Comparison of ENCODE assay signal across 8 cellular contexts in the genomic region with DNA sequence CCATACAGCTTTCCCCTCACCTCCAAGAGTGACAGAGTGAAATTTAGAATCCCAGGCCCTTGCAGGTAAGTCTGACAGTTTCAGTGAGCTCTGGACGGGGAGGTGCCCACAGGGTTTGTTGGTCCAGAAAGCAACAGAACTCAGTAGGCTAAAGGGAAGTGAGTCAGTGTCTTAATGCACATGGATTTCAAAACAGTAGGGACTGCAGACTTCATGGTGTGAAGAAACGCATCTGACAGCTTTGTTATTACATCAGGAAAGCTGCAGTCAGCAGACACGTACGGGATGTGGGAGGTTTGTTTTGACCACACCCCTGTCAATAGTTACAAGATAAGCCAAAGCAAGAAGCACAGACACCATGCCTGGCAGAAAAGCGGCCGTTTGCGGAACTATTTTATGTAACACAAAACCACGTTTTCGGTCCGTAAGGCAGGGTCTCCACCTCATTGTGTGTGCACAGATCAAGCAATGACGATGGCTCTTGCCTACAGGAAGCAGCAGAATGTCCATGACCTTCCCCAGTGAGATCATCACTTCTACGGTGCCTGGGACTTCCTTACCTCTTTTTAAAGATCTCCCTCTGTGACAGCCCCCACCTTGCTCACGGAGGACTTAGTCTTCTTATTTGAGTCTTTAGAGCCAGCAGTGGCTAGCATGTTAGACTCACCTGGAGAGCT. TPM values are rescaled to one million over a fixed set of nuclear protein-coding genes. Genes with fewer than 3 reads are reported as not detected.
DNase-seq lines count a peak whose midpoint lies in the region; ATAC-seq and TF ChIP-seq lines count a peak whose summit lies in the region.

No MANE protein-coding gene starts in this region.

- peaks cover 0 to 7% of the 10 kb centered on the region in 2 donors for H3K9me3 Mint-ChIP-seq in stimulated activated naive B cell treated with anti-CD40 and anti-IgM and Interleukin-4, amounts not matched to agents 10 μg/mL and 1 μg/mL and 100 μg/mL, for 72 hours

- peaks cover 13 to 15% of the 10 kb centered on the region in 2 donors for H3K4me1 Mint-ChIP-seq in stimulated activated naive B cell treated with anti-CD40 and anti-IgM and Interleukin-4, amounts not matched to agents 10 μg/mL and 1 μg/mL and 100 μg/mL, for 72 hours

- peaks cover 0 to 9% of the 10 kb centered on the region in 2 donors for H3K27me3 Mint-ChIP-seq in stimulated activated naive B cell treated with anti-CD40 and anti-IgM and Interleukin-4, amounts not matched to agents 10 μg/mL and 1 μg/mL and 100 μg/mL, for 72 hours

- DNase-seq in activated gamma-delta T cell treated with Interleukin-2 at 50 U/mL for 16 hours (peak; percentile 61), activated gamma-delta T cell (lab: John Stamatoyannopoulos, UW) (no peak), LoVo (ENCODE audit: low spot score) (peak; percentile 92), dorsolateral prefrontal cortex (peak in 4 of 10 donors; percentile 7 to 62 (median 40)), myocyte (ENCODE audit: low read depth) (peak; percentile 53)
- DNase-seq in activated CD4-positive, alpha-beta T cell treated with anti-CD3 and anti-CD28 coated beads, Interleukin-2, amount 50 U/mL, for 1 hour, result peak; percentile 77
- peak; percentile 51 for DNase-seq in stimulated activated naive B cell treated with anti-CD40 and anti-IgM and Interleukin-4, amounts not matched to agents 10 μg/mL and 1 μg/mL and 100 μg/mL, for 72 hours

- peaks cover 0 to 6% of the 10 kb centered on the region in 2 donors for H3K36me3 Mint-ChIP-seq in stimulated activated naive B cell treated with anti-CD40 and anti-IgM and Interleukin-4, amounts not matched to agents 10 μg/mL and 1 μg/mL and 100 μg/mL, for 72 hours

- peak overlapping the region; percentile 51 to 52 for H3K4me3 Mint-ChIP-seq in stimulated activated naive B cell treated with anti-CD40 and anti-IgM and Interleukin-4, amounts not matched to agents 10 μg/mL and 1 μg/mL and 100 μg/mL, for 72 hours

- no peaks in the 10 kb centered on the region for H3K27me3 ChIP-seq in dorsolateral prefrontal cortex

- H3K4me3 ChIP-seq in dorsolateral prefrontal cortex, result peak overlapping the region in 5 of 59 donors; percentile 1 to 24 (median 8)

- peak overlapping the region; percentile 81 for H3K27ac Mint-ChIP-seq in stimulated activated naive B cell treated with anti-CD40 and anti-IgM and Interleukin-4, amounts not matched to agents 10 μg/mL and 1 μg/mL and 100 μg/mL, for 72 hours

- intact Hi-C loops in dorsolateral prefrontal cortex (cut with DNase I), result no loop called here

- H3K27ac ChIP-seq in dorsolateral prefrontal cortex, result peak overlapping the region in 44 of 59 donors; percentile 7 to 75 (median 48)

- ATAC-seq in stimulated activated naive B cell treated with anti-CD40 and anti-IgM and Interleukin-4, amounts not matched to agents 10 μg/mL and 1 μg/mL and 100 μg/mL, for 72 hours (replicated peaks), result peak; percentile 89 to 92
- no peak for ATAC-seq in HG03565 (IDR thresholded peaks at IDR 0.05; ENCODE audit: unreplicated experiment)

- no peak for TF ChIP-seq CTCF in dorsolateral prefrontal cortex (IDR thresholded peaks at IDR 0.05 in 54 of 56, conservative IDR thresholded peaks at IDR 0.05 in 2 of 56; ENCODE audit: low read depth in 1 of 56, partially characterized antibody in 56 of 56)

RNA-seq across cellular contexts. Expression of a gene that starts 58.1 kb away (rescaled TPM):
- total RNA-seq in dorsolateral prefrontal cortex (1,000 to 10,000 TPM; 2,016 to 5,225 (median 3,057) TPM), myocyte (436 and 518 TPM in 2 replicates)
- 11,787 TPM for polyA plus RNA-seq in myocyte (2012)
